In genomic region chr19:47848871-47849473, GRCh38 we compare ENCODE assay signal across 8 cellular contexts. TPM values are rescaled to one million over a fixed set of nuclear protein-coding genes. Genes with fewer than 3 reads are reported as not detected.
DNase-seq lines count a peak whose midpoint lies in the region; ATAC-seq and TF ChIP-seq lines count a peak whose summit lies in the region.

No MANE protein-coding gene starts in this region.

- TF ChIP-seq CTCF in AG09309 (IDR thresholded peaks at IDR 0.05; ENCODE audit: control insufficient read depth, insufficient read depth, low read depth, low read length, missing control alignments): peak; percentile 26

- H3K4me3 ChIP-seq in AG09309 (ENCODE audit: control insufficient read depth, low read depth, low read length): no peak overlapping the region
- H3K4me3 ChIP-seq in Jurkat, Clone E6-1 (ENCODE audit: low read length): no peak overlapping the region

- no peak for DNase-seq in AG09309 (ENCODE audit: low read depth)
- peak; percentile 32 for DNase-seq in Jurkat, Clone E6-1 (ENCODE audit: low read depth, low spot score)
- peak; percentile 59 for DNase-seq in activated T-cell treated with anti-CD3 and anti-CD28 coated beads, Interleukin-2, amount 50 U/mL, for 48 hours
- DNase-seq in iPS-NIHi11 (ENCODE audit: low spot score): peak; percentile 31
- DNase-seq in Kasumi-1 (lab: John Stamatoyannopoulos, UW): no peak
- DNase-seq in NCI-H2081 treated with DMSO at 0.1 percent for 48 hours (lab: John Stamatoyannopoulos, UW): no peak

- no peak for ATAC-seq in GM18909 (IDR thresholded peaks at IDR 0.05; ENCODE audit: poor library complexity, unreplicated experiment)
- ATAC-seq in GM18867 (IDR thresholded peaks at IDR 0.05; ENCODE audit: unreplicated experiment): no peak

RNA-seq across cellular contexts. Expression of gene TPRX2, which starts 10.1 kb away (rescaled TPM):
- polyA plus RNA-seq in Jurkat, Clone E6-1 (2012; ENCODE audit: insufficient read depth, insufficient read length): not detected

RNA-seq across cellular contexts. Expression of gene CRX, which starts 27.2 kb away (rescaled TPM):
- polyA plus RNA-seq in Jurkat, Clone E6-1 (2012; ENCODE audit: insufficient read depth, insufficient read length): not detected

RNA-seq across cellular contexts. Expression of gene SULT2A1, which starts 37.1 kb away (rescaled TPM):
- not detected for polyA plus RNA-seq in Jurkat, Clone E6-1 (2012; ENCODE audit: insufficient read depth, insufficient read length)

RNA-seq across cellular contexts. Expression of gene TPRX1, which starts 44.6 kb away (rescaled TPM):
- not detected for polyA plus RNA-seq in Jurkat, Clone E6-1 (2012; ENCODE audit: insufficient read depth, insufficient read length)

Comparison
In these comparisons a context has a peak if more than half of its experiments do, and no peak if none do; other contexts are left out.
1. DNase-seq: peak in Jurkat, Clone E6-1 (single experiment), activated T-cell treated with anti-CD3 and anti-CD28 coated beads, Interleukin-2, amount 50 U/mL, for 48 hours (2 of 2) and iPS-NIHi11 (single experiment); none in AG09309 (single experiment), Kasumi-1 (0 of 2) and NCI-H2081 treated with DMSO at 0.1 percent for 48 hours (single experiment).